In the genomic region with DNA sequence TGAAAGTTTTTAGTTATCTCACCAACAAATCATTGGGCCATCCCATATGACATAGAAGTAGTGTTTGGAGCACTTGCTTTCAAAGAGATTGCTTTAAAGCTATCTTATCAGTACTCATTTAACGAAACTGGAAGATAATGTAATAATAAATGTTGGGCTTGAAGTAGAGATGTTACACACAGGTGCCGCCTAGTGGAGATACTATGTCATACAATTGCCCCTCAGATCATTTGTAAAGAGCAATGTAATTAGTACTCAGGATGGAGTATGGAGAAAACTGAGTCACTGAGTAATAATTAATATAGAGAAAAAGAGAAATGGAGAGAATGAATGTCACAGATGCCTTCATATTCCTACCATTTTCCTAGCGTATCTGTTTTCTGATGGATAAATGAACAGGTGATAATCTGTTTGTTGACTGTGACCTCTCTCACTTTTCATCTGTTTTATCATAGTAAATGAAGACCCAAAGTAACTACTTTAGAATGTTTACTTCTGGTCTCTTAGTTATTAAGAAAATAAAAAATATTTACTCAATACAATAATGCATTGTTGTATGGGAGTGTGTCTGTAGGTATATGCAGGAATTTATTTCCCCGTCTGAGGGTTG, we compare ENCODE assay signal across 8 cellular contexts.
DNase-seq lines count a peak whose midpoint lies in the region; ATAC-seq and TF ChIP-seq lines count a peak whose summit lies in the region.

No MANE protein-coding gene starts in this region.

- intact Hi-C loops in esophagus squamous epithelium (cut with DNase I): loop anchor here (10.0 kb wide), 1 partner anchor 63 kb away; no protein-coding TSS in a partner anchor

- H4K20me1 ChIP-seq in osteoblast (ENCODE audit: insufficient read depth, low read length): no peaks in the 10 kb centered on the region

- H3K27ac ChIP-seq in esophagus squamous epithelium: no peak overlapping the region
- H3K27ac ChIP-seq in osteoblast (ENCODE audit: low read depth, low read length): no peak overlapping the region

- H3K27me3 ChIP-seq in esophagus squamous epithelium: no peaks in the 10 kb centered on the region
- H3K27me3 ChIP-seq in osteoblast (ENCODE audit: insufficient read depth, low read length): peaks cover 11% of the 10 kb centered on the region

- 23 to 26% methylated on average over 4 of the region's 4 CpGs for WGBS in esophagus squamous epithelium, 2 donors

- H3K4me1 ChIP-seq in esophagus squamous epithelium (no peaks in the 10 kb centered on the region), osteoblast (ENCODE audit: insufficient read depth, low read length) (no peaks in the 10 kb centered on the region)

- TF ChIP-seq CTCF in AG09319 (IDR thresholded peaks at IDR 0.05; ENCODE audit: low read depth, low read length): peak; percentile 90
- TF ChIP-seq CTCF in GM12865 (IDR thresholded peaks at IDR 0.05; ENCODE audit: insufficient read depth, low read depth, low read length, missing control alignments): peak; percentile 80
- peak; percentile 74; the same call in 1 of the 2 replicates for TF ChIP-seq CTCF in WI38 (IDR thresholded peaks at IDR 0.05; ENCODE audit: low read depth, low read length)
- peak; percentile 51 to 77 (median 72) for TF ChIP-seq CTCF in esophagus squamous epithelium (IDR thresholded peaks at IDR 0.05)
- TF ChIP-seq CTCF in osteoblast (IDR thresholded peaks at IDR 0.05; ENCODE audit: extremely low read depth, low read depth, low read length): peak; percentile 81

- peak; percentile 10 for DNase-seq in AG09319 (ENCODE audit: extremely low read depth, low read depth)
- DNase-seq in GM12865 (ENCODE audit: low read depth): peak; percentile 66
- peak; percentile 17 to 19 for DNase-seq in NCI-H2081 (lab: John Stamatoyannopoulos, UW)
- no peak for DNase-seq in esophagus squamous epithelium (lab: John Stamatoyannopoulos, UW)
- DNase-seq in osteoblast (ENCODE audit: insufficient read length, low spot score, missing footprints): no peak

- H3K9me3 ChIP-seq in esophagus squamous epithelium (no peaks in the 10 kb centered on the region), osteoblast (ENCODE audit: low read depth, low read length) (no peaks in the 10 kb centered on the region)

- H3K4me3 ChIP-seq in GM12865 (ENCODE audit: low read depth, low read length) (no peak overlapping the region), WI38 (ENCODE audit: low read depth, low read length) (no peak overlapping the region), esophagus squamous epithelium (no peak overlapping the region), osteoblast (ENCODE audit: insufficient read depth, low read length) (no peak overlapping the region)

- no peak overlapping the region for H2AFZ ChIP-seq in osteoblast (ENCODE audit: low read length)

- H3K79me2 ChIP-seq in osteoblast (ENCODE audit: insufficient read depth, low read length): no peaks in the 10 kb centered on the region

- ATAC-seq in GM21528 (IDR thresholded peaks at IDR 0.05; ENCODE audit: low FRiP score, unreplicated experiment): no peak
- ATAC-seq in HG03469 (IDR thresholded peaks at IDR 0.05; ENCODE audit: unreplicated experiment): no peak

- H3K36me3 ChIP-seq in esophagus squamous epithelium: no peaks in the 10 kb centered on the region
- H3K36me3 ChIP-seq in osteoblast (ENCODE audit: insufficient read depth, low read length): no peaks in the 10 kb centered on the region

- no peak for TF ChIP-seq POLR2A in esophagus squamous epithelium (IDR thresholded peaks at IDR 0.05)

- peak overlapping the region; percentile 51 for H3K4me2 ChIP-seq in osteoblast (ENCODE audit: insufficient read depth, low read length)

Comparison
In these comparisons a context has a peak if more than half of its experiments do, and no peak if none do; other contexts are left out.
1. DNase-seq: peak in AG09319 (single experiment), GM12865 (single experiment) and NCI-H2081 (2 of 2); none in esophagus squamous epithelium (single experiment) and osteoblast (single experiment).
2. Peak in every context shown above with its lines, with median percentiles within 50 percentile points of each other: CTCF ChIP-seq.